8 cellular contexts compared by ENCODE assay signal in the genomic region with DNA sequence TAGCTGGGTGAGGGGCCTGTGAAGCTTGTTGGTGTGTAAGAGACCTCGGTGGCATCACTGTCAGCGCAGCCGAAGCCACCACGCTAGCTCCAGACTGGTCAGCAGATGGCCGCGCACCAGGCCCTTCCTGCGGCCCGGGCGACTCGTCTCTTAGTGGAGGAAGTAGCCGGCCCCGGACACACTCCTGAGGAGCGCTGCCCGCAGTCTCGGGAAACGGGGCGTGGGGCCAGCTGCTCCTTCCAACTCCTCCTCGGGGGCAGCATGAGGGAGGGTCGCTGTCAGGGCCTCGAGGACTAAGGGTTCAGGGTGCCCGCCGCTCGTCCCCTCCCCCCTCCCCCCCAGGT. TPM values are rescaled to one million over a fixed set of nuclear protein-coding genes. Genes with fewer than 3 reads are reported as not detected.
DNase-seq lines count a peak whose midpoint lies in the region; ATAC-seq and TF ChIP-seq lines count a peak whose summit lies in the region.

No MANE protein-coding gene starts in this region.

- BruUV-seq in PC-9 (replicated peaks; lab: Mats Ljungman, UMichigan), result TSS peak; percentile 92

- H3K27ac ChIP-seq in PC-9 (peak overlapping the region; percentile 47), colonic mucosa (peak overlapping the region; percentile 61), liver (ENCODE audit: low read depth in 1 of 2, low read length in 2 of 2) (peak overlapping the region; percentile 19 to 50), thymus (ENCODE audit: low read depth) (peak overlapping the region; percentile 52)

- H3K4me1 ChIP-seq in PC-9 (replicated peaks; ENCODE audit: insufficient read depth) (peaks cover 6% of the 10 kb centered on the region; the same call in 1 of the 2 replicates), colonic mucosa (no peaks in the 10 kb centered on the region), liver (ENCODE audit: control insufficient read depth in 4 of 4, insufficient read depth in 4 of 4, low read length in 3 of 4) (peaks cover 0 to 13% (median 5%) of the 10 kb centered on the region in 4 donors), thymus (ENCODE audit: control insufficient read depth, insufficient read depth, low read length) (peaks cover 9% of the 10 kb centered on the region)

- H3K9me2 ChIP-seq in PC-9 (ENCODE audit: insufficient read depth), result no peaks in the 10 kb centered on the region

- WGBS in liver, result 7% methylated on average over 23 of the region's 23 CpGs
- 5% methylated on average over 23 of the region's 23 CpGs for WGBS in thymus

- H3K79me2 ChIP-seq in PC-9 (ENCODE audit: low read depth), result no peaks in the 10 kb centered on the region

- peak; percentile 2 for ATAC-seq in HG02870 (IDR thresholded peaks at IDR 0.05; ENCODE audit: unreplicated experiment)

- H3K36me3 ChIP-seq in PC-9 (ENCODE audit: low read depth) (no peaks in the 10 kb centered on the region), colonic mucosa (no peaks in the 10 kb centered on the region), liver (ENCODE audit: control insufficient read depth in 4 of 4, insufficient read depth in 3 of 4, low read depth in 1 of 4, low read length in 3 of 4) (no peaks in the 10 kb centered on the region), thymus (ENCODE audit: control insufficient read depth, insufficient read depth) (no peaks in the 10 kb centered on the region)

- H3K27me3 Mint-ChIP-seq in activated naive CD4-positive, alpha-beta T cell treated with anti-CD3 and anti-CD28 coated beads for 36 hours (ENCODE audit: low read depth), result no peaks in the 10 kb centered on the region

- POLR2A ChIA-PET in PC-9 (lab: Charles Lee; ENCODE audit: unreplicated experiment), result interaction anchor here (1.3 kb wide), 1 partner anchor 10 kb away, joined by 15 read pairs; no protein-coding TSS in a partner anchor

- peaks cover 8% of the 10 kb centered on the region for H3K4me1 Mint-ChIP-seq in activated naive CD4-positive, alpha-beta T cell treated with anti-CD3 and anti-CD28 coated beads for 36 hours (ENCODE audit: low read depth)

- H3K9ac ChIP-seq in colonic mucosa (ENCODE audit: low read depth in 2 of 2, low read length in 2 of 2) (peak overlapping the region; percentile 58 to 77), liver (ENCODE audit: low read depth in 1 of 2, low read length in 2 of 2) (no peak overlapping the region)

- peak overlapping the region; percentile 88 for H3K4me2 ChIP-seq in PC-9

- no peak for TF ChIP-seq RAD21 in liver (IDR thresholded peaks at IDR 0.05)

- H3K4me3 ChIP-seq in PC-9 (peak overlapping the region; percentile 91), colonic mucosa (peak overlapping the region; percentile 89), liver (ENCODE audit: low read depth in 1 of 3, low read length in 3 of 3) (peak overlapping the region in 2 of 3 donors; percentile 56 to 64), thymus (ENCODE audit: low read length) (peak overlapping the region; percentile 60)

- H3K36me3 Mint-ChIP-seq in activated naive CD4-positive, alpha-beta T cell treated with anti-CD3 and anti-CD28 coated beads for 36 hours (ENCODE audit: low read depth), result no peaks in the 10 kb centered on the region

- peak overlapping the region; percentile 98 for H2AFZ ChIP-seq in PC-9

- peak overlapping the region; percentile 84 for H3K4me3 Mint-ChIP-seq in activated naive CD4-positive, alpha-beta T cell treated with anti-CD3 and anti-CD28 coated beads for 36 hours

- H3K9me3 Mint-ChIP-seq in activated naive CD4-positive, alpha-beta T cell treated with anti-CD3 and anti-CD28 coated beads for 36 hours, result no peaks in the 10 kb centered on the region

- H4K20me1 ChIP-seq in PC-9 (ENCODE audit: insufficient read depth), result no peaks in the 10 kb centered on the region

- CTCF ChIA-PET in activated naive CD4-positive, alpha-beta T cell treated with anti-CD3 and anti-CD28 coated beads for 36 hours (lab: Charles Lee), result interaction anchor here (1.0 to 2.5 kb wide), 7 partner anchors 9 to 114 kb away, joined by 3 to 18 read pairs (median 3); a partner anchor contains a TSS
- CTCF ChIA-PET in PC-9 (lab: Charles Lee), result interaction anchor here (0.6 to 1.8 kb wide), 5 partner anchors 12 to 326 kb away, joined by 3 to 11 read pairs (median 4); no protein-coding TSS in a partner anchor

- no peaks in the 10 kb centered on the region for H3K27me3 ChIP-seq in PC-9 (ENCODE audit: insufficient read depth, low read depth)
- no peaks in the 10 kb centered on the region for H3K27me3 ChIP-seq in colonic mucosa
- no peaks in the 10 kb centered on the region for H3K27me3 ChIP-seq in liver (ENCODE audit: control insufficient read depth in 4 of 4, insufficient read depth in 4 of 4, low read length in 3 of 4)
- no peaks in the 10 kb centered on the region for H3K27me3 ChIP-seq in thymus (ENCODE audit: control insufficient read depth, insufficient read depth)

- intact Hi-C loops in activated naive CD4-positive, alpha-beta T cell treated with anti-CD3 and anti-CD28 coated beads for 36 hours (cut with micrococcal nuclease), result loop anchor here (1.0 to 2.0 kb wide), 4 partner anchors 13 to 26 kb away; no protein-coding TSS in a partner anchor
- intact Hi-C loops in PC-9 (cut with micrococcal nuclease; ENCODE audit: unreplicated experiment) (loop anchor here (1.0 to 2.0 kb wide), 3 partner anchors 18 to 39 kb away; no protein-coding TSS in a partner anchor), colonic mucosa (cut with DNase I) (loop anchor here (5.0 kb wide), 1 partner anchor 39 kb away; no protein-coding TSS in a partner anchor)

- TF ChIP-seq CTCF in PC-9 (conservative IDR thresholded peaks at IDR 0.05) (no peak), colonic mucosa (IDR thresholded peaks at IDR 0.05) (no peak), liver (IDR thresholded peaks at IDR 0.05; ENCODE audit: low read depth, low read length, missing input control) (no peak)

- DNase-seq in activated naive CD4-positive, alpha-beta T cell treated with anti-CD3 and anti-CD28 coated beads for 36 hours, result no peak
- no peak for DNase-seq in activated naive CD4-positive, alpha-beta T cell treated with anti-CD3 and anti-CD28 coated beads, Interleukin-2, amount 50 U/mL, for 16 hours
- DNase-seq in PC-9, result peak; percentile 48 to 71
- no peak for DNase-seq in colonic mucosa
- DNase-seq in activated gamma-delta T cell treated with Interleukin-2 at 50 U/mL for 16 hours, result no peak

- no peak overlapping the region for H3K27ac Mint-ChIP-seq in activated naive CD4-positive, alpha-beta T cell treated with anti-CD3 and anti-CD28 coated beads for 36 hours

- H3K9me3 ChIP-seq in PC-9 (ENCODE audit: insufficient read depth, low read depth) (no peaks in the 10 kb centered on the region), colonic mucosa (no peaks in the 10 kb centered on the region), liver (ENCODE audit: control insufficient read depth in 4 of 4, low read length in 3 of 4) (no peaks in the 10 kb centered on the region), thymus (ENCODE audit: control insufficient read depth) (no peaks in the 10 kb centered on the region)

- peaks cover 9% of the 10 kb centered on the region; the same call in 1 of the 2 replicates for H3F3A ChIP-seq in PC-9 (ENCODE audit: insufficient read depth, low read depth)

TF ChIP-seq in liver, 16 proteins besides CTCF, POLR2A, EP300 and RAD21:
- TF ChIP-seq FOXA2 (IDR thresholded peaks at IDR 0.05), result no peak
- TF ChIP-seq, protein P1, sequence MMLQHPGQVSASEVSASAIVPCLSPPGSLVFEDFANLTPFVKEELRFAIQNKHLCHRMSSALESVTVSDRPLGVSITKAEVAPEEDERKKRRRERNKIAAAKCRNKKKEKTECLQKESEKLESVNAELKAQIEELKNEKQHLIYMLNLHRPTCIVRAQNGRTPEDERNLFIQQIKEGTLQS (IDR thresholded peaks at IDR 0.05), result no peak
TF ChIP-seq in liver: peak in this region for 0.

RNA-seq across cellular contexts. Expression of a gene that starts 20.4 kb away (rescaled TPM):
- total RNA-seq in activated naive CD4-positive, alpha-beta T cell treated with anti-CD3 and anti-CD28 coated beads for 36 hours, result 100 to 1,000 TPM; 325 to 332 TPM
- total RNA-seq in PC-9 (2021), result 404 and 584 TPM in 2 replicates
- 100 to 1,000 TPM; 680 to 810 TPM for total RNA-seq in colonic mucosa
- total RNA-seq in liver, result 100 to 1,000 TPM in 1 of 2 donors, 10 to 100 TPM in 1; 76.6 to 338 TPM
- polyA plus RNA-seq in liver, result 100 to 1,000 TPM; 188 to 190 TPM
- polyA plus RNA-seq in thymus, result 1,694 TPM

Comparison
In these comparisons a context has a peak if more than half of its experiments do, and no peak if none do; other contexts are left out.
1. DNase-seq: peak in PC-9 (2 of 2); none in activated naive CD4-positive, alpha-beta T cell treated with anti-CD3 and anti-CD28 coated beads for 36 hours (single experiment), activated naive CD4-positive, alpha-beta T cell treated with anti-CD3 and anti-CD28 coated beads, Interleukin-2, amount 50 U/mL, for 16 hours (single experiment), colonic mucosa (single experiment) and activated gamma-delta T cell treated with Interleukin-2 at 50 U/mL for 16 hours (single experiment).
2. H3K9ac ChIP-seq: peak in colonic mucosa (2 of 2); none in liver (0 of 2).
3. Peak in every context shown above with its lines, with median percentiles within 50 percentile points of each other: H3K27ac ChIP-seq and H3K4me3 ChIP-seq.